ENCODE assay signal across 1 cellular context in the genomic region with DNA sequence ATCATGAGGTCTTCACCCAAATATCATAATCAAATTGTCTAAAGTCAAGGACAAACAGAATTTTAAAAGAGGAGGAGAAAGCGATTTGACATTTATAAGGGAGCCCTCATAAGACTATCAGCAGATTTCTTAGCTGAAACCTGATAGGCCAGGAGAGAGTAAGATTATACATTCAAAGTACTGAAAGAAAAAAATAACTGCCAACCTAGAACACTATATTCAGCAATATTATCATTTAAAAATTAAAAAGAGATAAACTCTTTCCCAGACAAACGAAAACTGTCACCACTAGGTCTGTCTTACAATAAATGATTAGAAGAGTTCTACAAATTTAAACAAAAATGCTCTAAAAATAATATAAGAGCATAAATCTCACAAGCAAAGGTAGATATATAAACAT.
TF ChIP-seq lines count a peak whose summit lies in the region.

No MANE protein-coding gene starts in this region.

TF ChIP-seq in HEK293, 187 proteins besides CTCF, POLR2A, EP300 and RAD21 (continued from another document):
- no peak for TF ChIP-seq ZBTB49 (tag by site-specific recombination; IDR thresholded peaks at IDR 0.05; ENCODE audit: low read depth)
